ENCODE assay signal across 13 cellular contexts in the genomic region with DNA sequence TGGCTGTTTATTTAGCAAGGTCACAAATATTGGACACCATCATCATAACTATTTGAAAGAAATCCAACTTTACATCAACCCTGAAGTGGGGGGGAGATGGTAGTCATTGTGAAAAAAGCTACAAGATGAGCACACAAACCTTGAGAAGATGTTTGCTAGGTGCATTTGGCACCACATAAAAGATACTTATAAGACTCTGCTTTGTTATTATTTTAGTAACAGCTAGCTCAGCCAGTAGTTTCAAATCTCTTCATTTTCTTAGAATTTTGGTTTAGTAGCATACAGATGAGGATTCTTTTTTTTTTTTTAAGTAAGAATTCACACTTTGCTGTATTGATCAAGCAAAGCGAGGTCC. TPM values are rescaled to one million over a fixed set of nuclear protein-coding genes. Genes with fewer than 3 reads are reported as not detected.
A peak's percentile ranks its signal among the peaks of the same experiment; 100 is the strongest.
DNase-seq lines count a peak whose midpoint lies in the region; ATAC-seq, FAIRE-seq and TF ChIP-seq lines count a peak whose summit lies in the region.
"Had no signal": no experiment of that assay in that cellular context is flagged by ENCODE, and none has a peak within 500 bp of the region (broad histone marks: within the 10 kb centered on the region; RNA-seq: fewer than 3 reads in every experiment).

No MANE protein-coding gene starts in this region.

- DNase-seq in HepG2 (ENCODE audit: low spot score), result no peak
- DNase-seq in right lobe of liver, result no peak
- no peak for DNase-seq in esophagus muscularis mucosa (ENCODE audit: extremely low spot score)
- DNase-seq in sigmoid colon, result no peak
- DNase-seq in SIG-M5 treated with dmso at 0.1 percent for 504 hours (lab: John Stamatoyannopoulos, UW; ENCODE audit: unreplicated experiment), result no peak
- DNase-seq in UCSD-AML1 (lab: John Stamatoyannopoulos, UW; ENCODE audit: unreplicated experiment), result no peak
- DNase-seq: GF-D8, NCI-H1436 treated with DMSO at 0.1 percent for 48 hours, NCI-H2081, NCI-H774 had no signal

- H3K27me3 ChIP-seq in HepG2 (ENCODE audit: control insufficient read depth in 1 of 2, insufficient read depth in 2 of 2, low read length in 2 of 2) (peaks cover 0 to 1% of the 10 kb centered on the region in 2 experiments; a peak in 1 of 5 replicates), right lobe of liver (no peaks in the 10 kb centered on the region), esophagus muscularis mucosa (no peaks in the 10 kb centered on the region), sigmoid colon (no peaks in the 10 kb centered on the region)

- 18% methylated on average over 1 of the region's 1 CpG for WGBS in HepG2 (ENCODE audit: low lambda C conversion rate)
- WGBS in right lobe of liver (ENCODE audit: insufficient coverage, low coverage, low lambda C conversion rate, missing lambda C conversion rate), result 90% methylated on average over 1 of the region's 1 CpG
- WGBS in esophagus muscularis mucosa, result 100% methylated on average over 1 of the region's 1 CpG
- WGBS in sigmoid colon, 2 donors, result 86 to 95% methylated on average over 1 of the region's 1 CpG

- no peak overlapping the region for H2AFZ ChIP-seq in HepG2 (ENCODE audit: low read length)

- no peak for TF ChIP-seq CTCF in HepG2 (CRISPR knock-in tag; IDR thresholded peaks at IDR 0.05)
- no peak for TF ChIP-seq CTCF in right lobe of liver (IDR thresholded peaks at IDR 0.05)
- no peak for TF ChIP-seq CTCF in esophagus muscularis mucosa (IDR thresholded peaks at IDR 0.05)
- TF ChIP-seq CTCF in sigmoid colon (IDR thresholded peaks at IDR 0.05), result no peak

- H3K36me3 ChIP-seq in HepG2 (replicated peaks in 1 of 2; ENCODE audit: control insufficient read depth in 1 of 2, insufficient read depth in 2 of 2, low read length in 2 of 2) (no peaks in the 10 kb centered on the region), right lobe of liver (no peaks in the 10 kb centered on the region), esophagus muscularis mucosa (no peaks in the 10 kb centered on the region), sigmoid colon (no peaks in the 10 kb centered on the region)

- intact Hi-C loops in HepG2 (cut with micrococcal nuclease; ENCODE audit: unreplicated experiment) (no loop called here), right lobe of liver (cut with DNase I) (no loop called here), esophagus muscularis mucosa (cut with DNase I) (loop anchor here (5.0 kb wide), 1 partner anchor 243 kb away; no protein-coding TSS in a partner anchor), sigmoid colon (cut with DNase I) (loop anchor here (5.0 kb wide), 1 partner anchor 177 kb away; no protein-coding TSS in a partner anchor)

- H3K4me2 ChIP-seq in HepG2 (ENCODE audit: low read depth, low read length), result no peak overlapping the region
- H3K4me2 ChIP-seq: KMS-11 had no signal

- no TSS peak for BruUV-seq in HepG2 (replicated peaks; lab: Mats Ljungman, UMichigan)

- H3K4me3 ChIP-seq in HepG2 (replicated peaks in 1 of 3; ENCODE audit: insufficient read depth in 1 of 3, low read depth in 2 of 3, low read length in 3 of 3) (no peak overlapping the region), right lobe of liver (no peak overlapping the region), esophagus muscularis mucosa (no peak overlapping the region), sigmoid colon (no peak overlapping the region)

- no peak for TF ChIP-seq RAD21 in HepG2 (CRISPR knock-in tag; IDR thresholded peaks at IDR 0.05)

- in situ Hi-C loops in HepG2 (cut with HindIII; ENCODE audit: extremely low pct_ligation_motif_present, low pct_unique_long_range_greater_than_20kb), result no loop called here

- POLR2A ChIA-PET in HepG2 (lab: Yijun Ruan, JAX), result no interaction called here

- ATAC-seq in HepG2 (no peak), right lobe of liver (no peak), GM21723 (IDR thresholded peaks at IDR 0.05; ENCODE audit: unreplicated experiment) (no peak)

- H4K20me1 ChIP-seq in HepG2 (ENCODE audit: insufficient read depth, low read length), result no peaks in the 10 kb centered on the region

- FAIRE-seq in HepG2 (lab: Jason Lieb, UNC), result peak; percentile 52

- CTCF ChIA-PET in HepG2 (lab: Yijun Ruan, JAX; ENCODE audit: low intra/inter-chr PET ratio, low total read pairs), result interaction anchor here (0.6 kb wide), 1 partner anchor 818 kb away, joined by 3 read pairs; no protein-coding TSS in a partner anchor

- H3K9me3 ChIP-seq in HepG2 (ENCODE audit: low read length) (no peaks in the 10 kb centered on the region), right lobe of liver (no peaks in the 10 kb centered on the region), esophagus muscularis mucosa (no peaks in the 10 kb centered on the region), sigmoid colon (no peaks in the 10 kb centered on the region)

- H3K4me1 ChIP-seq in HepG2 (ENCODE audit: insufficient read depth, low read length) (peaks cover 5% of the 10 kb centered on the region; the same call in 1 of the 2 replicates), right lobe of liver (peaks cover 0 to 10% (median 3%) of the 10 kb centered on the region in 4 donors), esophagus muscularis mucosa (peaks cover 23 to 59% (median 42%) of the 10 kb centered on the region in 4 donors), sigmoid colon (peaks cover 0 to 60% (median 37%) of the 10 kb centered on the region in 4 donors)

- no peak for TF ChIP-seq EP300 in HepG2 (IDR thresholded peaks at IDR 0.05; ENCODE audit: low read depth in 2 of 2, low read length in 2 of 2)
- no peak for TF ChIP-seq EP300 in HepG2 (CRISPR knock-in tag; IDR thresholded peaks at IDR 0.05; ENCODE audit: borderline replicate concordance)
- no peak for TF ChIP-seq EP300 in esophagus muscularis mucosa (IDR thresholded peaks at IDR 0.05)
- no peak for TF ChIP-seq EP300 in sigmoid colon (IDR thresholded peaks at IDR 0.05)

- H3K27ac ChIP-seq in HepG2 (ENCODE audit: extremely low read length, insufficient read depth, low read length) (no peak overlapping the region), right lobe of liver (no peak overlapping the region), esophagus muscularis mucosa (replicated peaks in 1 of 4) (peak overlapping the region; percentile 69 to 81 (median 78)), sigmoid colon (peak overlapping the region; percentile 55 to 80 (median 65))
- H3K27ac ChIP-seq: KMS-11, RWPE1 had no signal

- H3K9ac ChIP-seq in HepG2 (ENCODE audit: insufficient read depth, low read depth, low read length), result no peak overlapping the region
- H3K9ac ChIP-seq: KMS-11 had no signal

- TF ChIP-seq POLR2A in HepG2 (IDR thresholded peaks at IDR 0.05; ENCODE audit: insufficient read depth in 1 of 2, low read depth in 2 of 2, low read length in 2 of 2) (no peak), right lobe of liver (IDR thresholded peaks at IDR 0.05) (no peak), esophagus muscularis mucosa (IDR thresholded peaks at IDR 0.05; ENCODE audit: low read depth) (no peak), sigmoid colon (IDR thresholded peaks at IDR 0.05) (no peak)

- no peaks in the 10 kb centered on the region for H3K79me2 ChIP-seq in HepG2 (ENCODE audit: insufficient read depth, low read length)

TF ChIP-seq in HepG2, 621 proteins besides CTCF, POLR2A, EP300 and RAD21 (continues in another document):
- no peak for TF ChIP-seq ZNF205 (CRISPR knock-in tag; IDR thresholded peaks at IDR 0.05)
- TF ChIP-seq ZNF510 (CRISPR knock-in tag; IDR thresholded peaks at IDR 0.05; ENCODE audit: low read depth), result no peak
- no peak for TF ChIP-seq ZNF12 (CRISPR knock-in tag; IDR thresholded peaks at IDR 0.05)
- TF ChIP-seq IRX3 (CRISPR knock-in tag; IDR thresholded peaks at IDR 0.05; ENCODE audit: borderline replicate concordance, low read depth), result no peak
- no peak for TF ChIP-seq ZNF672 (CRISPR knock-in tag; IDR thresholded peaks at IDR 0.05)
- no peak for TF ChIP-seq RXRA (CRISPR knock-in tag; IDR thresholded peaks at IDR 0.05)
- TF ChIP-seq XBP1 (CRISPR knock-in tag; IDR thresholded peaks at IDR 0.05), result no peak
- TF ChIP-seq ZFP82 (CRISPR knock-in tag; IDR thresholded peaks at IDR 0.05; ENCODE audit: borderline replicate concordance), result no peak
- TF ChIP-seq FOXC1 (CRISPR knock-in tag; IDR thresholded peaks at IDR 0.05; ENCODE audit: borderline replicate concordance), result no peak
- no peak for TF ChIP-seq XRCC5 (optimal IDR thresholded peaks at IDR 0.05; ENCODE audit: low read length)
- TF ChIP-seq YEATS4 (CRISPR knock-in tag; IDR thresholded peaks at IDR 0.05; ENCODE audit: borderline replicate concordance), result no peak
- TF ChIP-seq NR1H2 (CRISPR knock-in tag; IDR thresholded peaks at IDR 0.05; ENCODE audit: borderline replicate concordance, low read depth), result no peak
- TF ChIP-seq NCOA5 (CRISPR knock-in tag; IDR thresholded peaks at IDR 0.05), result no peak
- TF ChIP-seq ZNF124 (CRISPR knock-in tag; IDR thresholded peaks at IDR 0.05), result no peak
- TF ChIP-seq CAMTA2 (CRISPR knock-in tag; IDR thresholded peaks at IDR 0.05; ENCODE audit: borderline replicate concordance), result no peak

RNA-seq across cellular contexts. Expression of gene ADTRP, which starts 14.4 kb away (rescaled TPM):
- not detected in 2 replicates for total RNA-seq in HepG2 (2016; rRNA removed; fragmentation: Illumina TruSeq; extraction: Trizol)
- not detected in 2 replicates for total RNA-seq in HepG2 (2016; cell fraction: cytosol; rRNA removed; fragmentation: Illumina TruSeq; extraction: Trizol; ENCODE audit: low read depth)
- total RNA-seq in HepG2 (2016; cell fraction: insoluble cytoplasmic fraction; rRNA removed; fragmentation: Illumina TruSeq; extraction: Trizol), result not detected in 2 replicates
- not detected in 2 replicates for total RNA-seq in HepG2 (2016; cell fraction: membrane; rRNA removed; fragmentation: Illumina TruSeq; extraction: Trizol)
- total RNA-seq in HepG2 (2016; cell fraction: nucleus; rRNA removed; fragmentation: Illumina TruSeq; extraction: Trizol), result not detected in 2 replicates
- not detected in 2 replicates for polyA plus RNA-seq in HepG2 (2011; rRNA removed)
- polyA plus RNA-seq in HepG2 (2011; cell fraction: cytosol; rRNA removed), result not detected in 2 replicates
- not detected in 2 replicates for polyA plus RNA-seq in HepG2 (2011; cell fraction: nucleus; rRNA removed)
- not detected in 2 replicates for polyA plus RNA-seq in HepG2 (2012)
- not detected in 2 replicates for polyA plus RNA-seq in HepG2 (2016; cell fraction: cytosol; fragmentation: Illumina TruSeq; extraction: Trizol; ENCODE audit: low read depth)
- polyA plus RNA-seq in HepG2 (2016; cell fraction: insoluble cytoplasmic fraction; fragmentation: Illumina TruSeq; extraction: Trizol; ENCODE audit: low read depth), result not detected in 2 replicates
- polyA plus RNA-seq in HepG2 (2016; cell fraction: membrane; fragmentation: Illumina TruSeq; extraction: Trizol; ENCODE audit: low read depth), result not detected in 2 replicates
- not detected in 2 replicates for polyA plus RNA-seq in HepG2 (2016; cell fraction: nucleus; fragmentation: Illumina TruSeq; extraction: Trizol; ENCODE audit: insufficient read depth, low read depth)
- polyA minus RNA-seq in HepG2 (2011; rRNA and poly(A)+ RNA removed; ENCODE audit: low replicate concordance), result 0.42 TPM in 1 of 2 replicates, not detected in the other
- not detected in 2 replicates for polyA minus RNA-seq in HepG2 (2011; cell fraction: cytosol; rRNA and poly(A)+ RNA removed)
- polyA minus RNA-seq in HepG2 (2011; cell fraction: nucleus; rRNA and poly(A)+ RNA removed), result not detected in 2 replicates
- total RNA-seq in right lobe of liver, result 1 to 10 TPM in 2 of 6 experiments, under 1 TPM in 3, not detected in 1; 0.46 to 1.9 (median 0.92) TPM
- under 1 TPM in 2 of 4 donors, not detected in 2; 0.66 to 0.92 TPM for total RNA-seq in esophagus muscularis mucosa
- total RNA-seq in sigmoid colon, result under 1 TPM in 1 of 4 donors, not detected in 3; 0.36 TPM
- polyA plus RNA-seq in sigmoid colon, result 10 to 100 TPM; 27.6 to 86.9 (median 34.7) TPM

Comparison
In these comparisons a context has a peak if more than half of its experiments do, and no peak if none do; other contexts are left out.
1. H3K27ac ChIP-seq: peak in esophagus muscularis mucosa (4 of 4) and sigmoid colon (4 of 4); none in HepG2 (single experiment) and right lobe of liver (0 of 3).
2. intact Hi-C loops: an anchor here in esophagus muscularis mucosa (5.0 kb wide) and sigmoid colon (5.0 kb wide); none called in HepG2 and right lobe of liver.